Comparison of ENCODE assay signal across 12 cellular contexts in the genomic region with DNA sequence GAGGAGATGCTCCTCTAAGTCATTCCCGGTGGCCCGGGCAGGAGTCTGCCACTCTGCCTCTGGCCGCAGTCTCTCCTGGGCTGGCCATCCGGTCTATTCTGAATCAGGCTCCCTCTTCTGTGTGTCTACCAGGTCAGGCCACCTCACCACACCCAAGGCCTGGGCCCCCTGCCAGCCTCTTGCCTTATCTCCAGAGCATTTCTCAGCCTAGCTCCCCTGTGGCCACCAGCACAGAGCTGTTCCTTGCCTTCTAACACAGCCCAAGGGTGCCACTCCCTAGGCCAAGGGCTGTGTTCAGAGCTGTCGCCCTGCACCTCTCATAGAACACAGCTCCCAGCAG. TPM values are rescaled to one million over a fixed set of nuclear protein-coding genes. Genes with fewer than 3 reads are reported as not detected.
A peak's percentile ranks its signal among the peaks of the same experiment; 100 is the strongest.
DNase-seq lines count a peak whose midpoint lies in the region; ATAC-seq and TF ChIP-seq lines count a peak whose summit lies in the region.
"Had no signal": no experiment of that assay in that cellular context is flagged by ENCODE, and none has a peak within 500 bp of the region (broad histone marks: within the 10 kb centered on the region; RNA-seq: fewer than 3 reads in every experiment).

No MANE protein-coding gene starts in this region.

- DNase-seq in Right ventricle myocardium inferior (ENCODE audit: missing footprints) (no peak), cardiac septum (ENCODE audit: low spot score) (no peak), astrocyte of the hippocampus (ENCODE audit: low read depth, low spot score) (peak; percentile 14), right lobe of liver (peak in 2 of 3 donors; percentile 56 to 60), upper lobe of left lung (peak; percentile 68 to 95), middle frontal gyrus (ENCODE audit: extremely low spot score, low spot score) (no peak), 8988T (no peak), dedifferentiated amniotic fluid mesenchymal stem cell (ENCODE audit: extremely low spot score) (no peak)
- DNase-seq: effector memory CD4-positive, alpha-beta T cell; GDM1; NK-92 treated with Interleukin-12 subunit alpha and Interleukin-12 subunit beta, amount 100 ng/mL, for 24 hours had no signal

- no peak for TF ChIP-seq EP300 in upper lobe of left lung (IDR thresholded peaks at IDR 0.05)

- peak; percentile 15 for ATAC-seq in Right ventricle myocardium inferior
- peak; percentile 4 to 31 (median 30) for ATAC-seq in right lobe of liver
- ATAC-seq in upper lobe of left lung (ENCODE audit: low FRiP score in 2 of 2): peak; percentile 37 to 77

- intact Hi-C loops in Right ventricle myocardium inferior (cut with DNase I): loop anchor here (2.0 kb wide), 1 partner anchor 14 kb away; no protein-coding TSS in a partner anchor
- intact Hi-C loops in cardiac septum (cut with DNase I): loop anchor here (2.0 kb wide), 2 partner anchors 20 to 94 kb away; no protein-coding TSS in a partner anchor
- intact Hi-C loops in right lobe of liver (cut with DNase I): loop anchor here in 1 of 2 donors (10.0 kb wide), 1 partner anchor 160 kb away; no protein-coding TSS in a partner anchor

- H3K4me1 ChIP-seq in right lobe of liver (peaks cover 0 to 13% (median 0%) of the 10 kb centered on the region in 4 donors), upper lobe of left lung (peaks cover 17 to 48% (median 28%) of the 10 kb centered on the region in 4 donors)

- 100% methylated on average over 1 of the region's 5 CpGs for WGBS in right lobe of liver (ENCODE audit: insufficient coverage, low coverage, low lambda C conversion rate, missing lambda C conversion rate)
- 64 to 76% methylated on average over 3 to 5 of the region's 5 CpGs for WGBS in upper lobe of left lung, 2 donors

- H3K4me3 ChIP-seq in right lobe of liver (no peak overlapping the region), upper lobe of left lung (no peak overlapping the region)
- H3K4me3 ChIP-seq: hepatocyte had no signal

- H3K27me3 ChIP-seq in right lobe of liver (no peaks in the 10 kb centered on the region), upper lobe of left lung (no peaks in the 10 kb centered on the region)
- H3K27me3 ChIP-seq: hepatocyte had no signal

- TF ChIP-seq POLR2A in right lobe of liver (IDR thresholded peaks at IDR 0.05) (no peak), upper lobe of left lung (IDR thresholded peaks at IDR 0.05) (no peak)

- H3K27ac ChIP-seq in right lobe of liver (no peak overlapping the region), upper lobe of left lung (peak overlapping the region; percentile 25 to 74 (median 51))
- H3K27ac ChIP-seq: hepatocyte had no signal

- no peaks in the 10 kb centered on the region for H3K9me3 ChIP-seq in right lobe of liver
- no peaks in the 10 kb centered on the region for H3K9me3 ChIP-seq in upper lobe of left lung

- H3K36me3 ChIP-seq in right lobe of liver (peaks cover 0 to 25% (median 6%) of the 10 kb centered on the region in 4 donors), upper lobe of left lung (peaks cover 0 to 28% (median 23%) of the 10 kb centered on the region in 4 donors)

- TF ChIP-seq CTCF in right lobe of liver (IDR thresholded peaks at IDR 0.05) (no peak), upper lobe of left lung (IDR thresholded peaks at IDR 0.05) (no peak)

RNA-seq across cellular contexts. Expression of a gene that starts 55.3 kb away (rescaled TPM):
- total RNA-seq in Right ventricle myocardium inferior: 373 TPM
- 317 TPM for total RNA-seq in cardiac septum
- total RNA-seq in right lobe of liver: 10 to 100 TPM; 50.1 to 98.2 (median 81.8) TPM
- total RNA-seq in upper lobe of left lung: 100 to 1,000 TPM in 1 of 6 donors, 10 to 100 TPM in 5; 37.4 to 214 (median 67.4) TPM

Comparison
In these comparisons a context has a peak if more than half of its experiments do, and no peak if none do; other contexts are left out.
1. DNase-seq: peak in astrocyte of the hippocampus (single experiment), right lobe of liver (2 of 3) and upper lobe of left lung (2 of 2); none in Right ventricle myocardium inferior (single experiment), cardiac septum (single experiment), middle frontal gyrus (single experiment), 8988T (single experiment) and dedifferentiated amniotic fluid mesenchymal stem cell (single experiment).
2. H3K27ac ChIP-seq: peak in upper lobe of left lung (4 of 4); none in right lobe of liver (0 of 3).
3. Peak in every context shown above with its lines, with median percentiles within 50 percentile points of each other: ATAC-seq.